In genomic region chr2:114346658-114347057, GRCh38 we compare ENCODE assay signal across 32 cellular contexts.
"Had no signal": no experiment of that assay in that cellular context is flagged by ENCODE, and none has a peak within 500 bp of the region (broad histone marks: within the 10 kb centered on the region; RNA-seq: fewer than 3 reads in every experiment).

No MANE protein-coding gene starts in this region.

- H3K4me3 ChIP-seq: adrenal gland, body of pancreas, cardiac muscle cell had no signal

- H3K9me3 ChIP-seq: adrenal gland, body of pancreas had no signal

- ATAC-seq: activated CD8-positive, alpha-beta T cell treated with anti-CD3 and anti-CD28 coated beads for 36 hours; activated naive CD4-positive, alpha-beta T cell treated with anti-CD3 and anti-CD28 coated beads, Interleukin-2, amount 50 U/mL, for 72 hours; activated T-cell treated with anti-CD3 and anti-CD28 coated beads, Interleukin-2, amount 50 U/mL, for 4 hours; activated T-cell treated with anti-CD3 and anti-CD28 coated beads, Interleukin-2, amount 50 U/mL, for 72 hours; activated T-helper 17 cell treated with anti-CD3 and anti-CD28 coated beads, Interleukin-2, amount 50 U/mL, for 72 hours; body of pancreas had no signal

- DNase-seq: activated B cell treated with CpG ODN at 0.5 μM for 24 hours; activated CD4-positive, alpha-beta memory T cell treated with anti-CD3 and anti-CD28 coated beads for 36 hours; activated CD4-positive, alpha-beta T cell treated with anti-CD3 and anti-CD28 coated beads for 4 hours; activated CD4-positive, alpha-beta T cell treated with anti-CD3 and anti-CD28 coated beads, Interleukin-2, amount 10 ng/mL, durations not matched to agents 24 days and 14 days; activated CD4-positive, alpha-beta T cell treated with anti-CD3 and anti-CD28 coated beads, Interleukin-2, amount 50 U/mL, for 1 hour; activated CD4-positive, alpha-beta T cell treated with anti-CD3 and anti-CD28 coated beads, Interleukin-2, amount 50 U/mL, for 4 hours; activated CD4-positive, CD25-positive, alpha-beta regulatory T cell treated with anti-CD3 and anti-CD28 coated beads, Interleukin-2, amount 50 U/mL, for 72 hours; activated CD8-positive, alpha-beta memory T cell treated with anti-CD3 and anti-CD28 coated beads, Interleukin-2, amount 50 U/mL, for 4 hours; activated CD8-positive, alpha-beta T cell treated with anti-CD3 and anti-CD28 coated beads for 36 hours; activated effector memory CD4-positive, alpha-beta T cell treated with anti-CD3 and anti-CD28 coated beads, Interleukin-2, amount 50 U/mL, for 16 hours; activated gamma-delta T cell treated with Interleukin-2 at 50 U/mL for 16 hours; activated naive CD4-positive, alpha-beta T cell; activated naive CD4-positive, alpha-beta T cell treated with anti-CD3 and anti-CD28 coated beads for 36 hours; activated naive CD4-positive, alpha-beta T cell treated with anti-CD3 and anti-CD28 coated beads, Interleukin-2, amount 50 U/mL, for 16 hours; activated naive CD8-positive, alpha-beta T cell treated with anti-CD3 and anti-CD28 coated beads for 36 hours; activated T-cell treated with anti-CD3 and anti-CD28 coated beads for 4 hours; activated T-cell treated with anti-CD3 and anti-CD28 coated beads, Interleukin-2, amount 50 U/mL, for 1 hour; activated T-cell treated with anti-CD3 and anti-CD28 coated beads, Interleukin-2, amount 50 U/mL, for 4 hours; activated T-cell treated with anti-CD3 and anti-CD28 coated beads, Interleukin-2, amount 50 U/mL, for 72 hours; adrenal gland; amniotic stem cell; body of pancreas; brain microvascular endothelial cell; caudate nucleus; cerebellar nuclear complex; T-helper 1 cell; T-helper 2 cell; T-helper 9 cell had no signal

- H3K27me3 ChIP-seq: adrenal gland, body of pancreas, brain microvascular endothelial cell, cardiac muscle cell had no signal

- H3K36me3 ChIP-seq: adrenal gland, brain microvascular endothelial cell, cardiac muscle cell had no signal

- H3K4me1 ChIP-seq: adrenal gland, body of pancreas had no signal

- H3K27ac ChIP-seq: adrenal gland, body of pancreas, brain microvascular endothelial cell, cardiac muscle cell, VCaP had no signal
